ENCODE assay signal across 21 cellular contexts in genomic region chr11:55867354-55867753, GRCh38. TPM values are rescaled to one million over a fixed set of nuclear protein-coding genes. Genes with fewer than 3 reads are reported as not detected.
"Had no signal": no experiment of that assay in that cellular context is flagged by ENCODE, and none has a peak within 500 bp of the region (broad histone marks: within the 10 kb centered on the region; RNA-seq: fewer than 3 reads in every experiment).

No MANE protein-coding gene starts in this region.

RNA-seq across cellular contexts. Expression of gene TRIM51, which starts 15.7 kb away (rescaled TPM):
- total RNA-seq: activated naive CD4-positive, alpha-beta T cell treated with anti-CD3 and anti-CD28 coated beads for 36 hours; activated naive CD4-positive, alpha-beta T cell treated with anti-CD3 and anti-CD28 coated beads, Interleukin-2, amount 50 U/mL, for 72 hours; activated naive CD8-positive, alpha-beta T cell treated with anti-CD3 and anti-CD28 coated beads for 36 hours; activated naive CD8-positive, alpha-beta T cell treated with anti-CD3 and anti-CD28 coated beads, Interleukin-2, amount 10 ng/mL, durations not matched to agents 7 days and 5 days; activated T-cell treated with anti-CD3 and anti-CD28 coated beads, Interleukin-2, amount 50 U/mL, for 4 hours; activated T-cell treated with anti-CD3 and anti-CD28 coated beads, Interleukin-2, amount 50 U/mL, for 72 hours; activated T-helper 1 cell treated with anti-CD3 and anti-CD28 coated beads, Interleukin-12 subunit alpha, Interleukin-12 subunit beta, Interleukin-2, Interleukin-4 antibody, amounts not matched to agents 30 ng/mL and 10 ng/mL and 1 ng/mL, durations not matched to agents 14 hours and 24 hours and 36 hours; activated T-helper 17 cell treated with anti-CD3 and anti-CD28 coated beads, Interleukin-2, amount 50 U/mL, for 72 hours; activated T-helper 2 cell treated with anti-CD3 and anti-CD28 coated beads, Interferon-gamma antibody, Interleukin-2, Interleukin-4, amounts not matched to agents 10 μg/mL and 5 μg/mL and 100 μg/mL, durations not matched to agents 14 hours and 24 hours and 36 hours; adrenal gland; aorta; ascending aorta; astrocyte; body of pancreas; breast epithelium; bronchial epithelial cell; cardiac muscle cell; cardiac septum; cerebellum; chondrocyte had no signal
- polyA plus RNA-seq: adipose tissue, adrenal gland, aorta, cardiac muscle cell had no signal

RNA-seq across cellular contexts. Expression of gene OR5D16, which starts 28.8 kb away (rescaled TPM):
- total RNA-seq: activated naive CD4-positive, alpha-beta T cell treated with anti-CD3 and anti-CD28 coated beads for 36 hours; activated naive CD4-positive, alpha-beta T cell treated with anti-CD3 and anti-CD28 coated beads, Interleukin-2, amount 50 U/mL, for 72 hours; activated naive CD8-positive, alpha-beta T cell treated with anti-CD3 and anti-CD28 coated beads for 36 hours; activated naive CD8-positive, alpha-beta T cell treated with anti-CD3 and anti-CD28 coated beads, Interleukin-2, amount 10 ng/mL, durations not matched to agents 7 days and 5 days; activated T-cell treated with anti-CD3 and anti-CD28 coated beads, Interleukin-2, amount 50 U/mL, for 4 hours; activated T-cell treated with anti-CD3 and anti-CD28 coated beads, Interleukin-2, amount 50 U/mL, for 72 hours; activated T-helper 1 cell treated with anti-CD3 and anti-CD28 coated beads, Interleukin-12 subunit alpha, Interleukin-12 subunit beta, Interleukin-2, Interleukin-4 antibody, amounts not matched to agents 30 ng/mL and 10 ng/mL and 1 ng/mL, durations not matched to agents 14 hours and 24 hours and 36 hours; activated T-helper 17 cell treated with anti-CD3 and anti-CD28 coated beads, Interleukin-2, amount 50 U/mL, for 72 hours; activated T-helper 2 cell treated with anti-CD3 and anti-CD28 coated beads, Interferon-gamma antibody, Interleukin-2, Interleukin-4, amounts not matched to agents 10 μg/mL and 5 μg/mL and 100 μg/mL, durations not matched to agents 14 hours and 24 hours and 36 hours; adrenal gland; aorta; ascending aorta; astrocyte; body of pancreas; breast epithelium; bronchial epithelial cell; cardiac muscle cell; cardiac septum; cerebellum; chondrocyte had no signal
- polyA plus RNA-seq: adipose tissue, adrenal gland, aorta, cardiac muscle cell had no signal

RNA-seq across cellular contexts. Expression of gene OR5L2, which starts 40.3 kb away (rescaled TPM):
- total RNA-seq: activated naive CD4-positive, alpha-beta T cell treated with anti-CD3 and anti-CD28 coated beads for 36 hours; activated naive CD4-positive, alpha-beta T cell treated with anti-CD3 and anti-CD28 coated beads, Interleukin-2, amount 50 U/mL, for 72 hours; activated naive CD8-positive, alpha-beta T cell treated with anti-CD3 and anti-CD28 coated beads for 36 hours; activated naive CD8-positive, alpha-beta T cell treated with anti-CD3 and anti-CD28 coated beads, Interleukin-2, amount 10 ng/mL, durations not matched to agents 7 days and 5 days; activated T-cell treated with anti-CD3 and anti-CD28 coated beads, Interleukin-2, amount 50 U/mL, for 4 hours; activated T-cell treated with anti-CD3 and anti-CD28 coated beads, Interleukin-2, amount 50 U/mL, for 72 hours; activated T-helper 1 cell treated with anti-CD3 and anti-CD28 coated beads, Interleukin-12 subunit alpha, Interleukin-12 subunit beta, Interleukin-2, Interleukin-4 antibody, amounts not matched to agents 30 ng/mL and 10 ng/mL and 1 ng/mL, durations not matched to agents 14 hours and 24 hours and 36 hours; activated T-helper 17 cell treated with anti-CD3 and anti-CD28 coated beads, Interleukin-2, amount 50 U/mL, for 72 hours; activated T-helper 2 cell treated with anti-CD3 and anti-CD28 coated beads, Interferon-gamma antibody, Interleukin-2, Interleukin-4, amounts not matched to agents 10 μg/mL and 5 μg/mL and 100 μg/mL, durations not matched to agents 14 hours and 24 hours and 36 hours; adrenal gland; aorta; ascending aorta; astrocyte; body of pancreas; breast epithelium; bronchial epithelial cell; cardiac muscle cell; cardiac septum; cerebellum; chondrocyte had no signal
- polyA plus RNA-seq: adipose tissue, adrenal gland, aorta, cardiac muscle cell had no signal

RNA-seq across cellular contexts. Expression of gene OR5W2, which starts 47.0 kb away (rescaled TPM):
- total RNA-seq: activated naive CD4-positive, alpha-beta T cell treated with anti-CD3 and anti-CD28 coated beads for 36 hours; activated naive CD4-positive, alpha-beta T cell treated with anti-CD3 and anti-CD28 coated beads, Interleukin-2, amount 50 U/mL, for 72 hours; activated naive CD8-positive, alpha-beta T cell treated with anti-CD3 and anti-CD28 coated beads for 36 hours; activated naive CD8-positive, alpha-beta T cell treated with anti-CD3 and anti-CD28 coated beads, Interleukin-2, amount 10 ng/mL, durations not matched to agents 7 days and 5 days; activated T-cell treated with anti-CD3 and anti-CD28 coated beads, Interleukin-2, amount 50 U/mL, for 4 hours; activated T-cell treated with anti-CD3 and anti-CD28 coated beads, Interleukin-2, amount 50 U/mL, for 72 hours; activated T-helper 1 cell treated with anti-CD3 and anti-CD28 coated beads, Interleukin-12 subunit alpha, Interleukin-12 subunit beta, Interleukin-2, Interleukin-4 antibody, amounts not matched to agents 30 ng/mL and 10 ng/mL and 1 ng/mL, durations not matched to agents 14 hours and 24 hours and 36 hours; activated T-helper 17 cell treated with anti-CD3 and anti-CD28 coated beads, Interleukin-2, amount 50 U/mL, for 72 hours; activated T-helper 2 cell treated with anti-CD3 and anti-CD28 coated beads, Interferon-gamma antibody, Interleukin-2, Interleukin-4, amounts not matched to agents 10 μg/mL and 5 μg/mL and 100 μg/mL, durations not matched to agents 14 hours and 24 hours and 36 hours; adrenal gland; aorta; ascending aorta; astrocyte; body of pancreas; breast epithelium; bronchial epithelial cell; cardiac muscle cell; cardiac septum; cerebellum; chondrocyte had no signal
- polyA plus RNA-seq: adipose tissue, adrenal gland, aorta, cardiac muscle cell had no signal

RNA-seq across cellular contexts. Expression of gene OR5D18, which starts 47.9 kb away (rescaled TPM):
- total RNA-seq: activated naive CD4-positive, alpha-beta T cell treated with anti-CD3 and anti-CD28 coated beads for 36 hours; activated naive CD4-positive, alpha-beta T cell treated with anti-CD3 and anti-CD28 coated beads, Interleukin-2, amount 50 U/mL, for 72 hours; activated naive CD8-positive, alpha-beta T cell treated with anti-CD3 and anti-CD28 coated beads for 36 hours; activated naive CD8-positive, alpha-beta T cell treated with anti-CD3 and anti-CD28 coated beads, Interleukin-2, amount 10 ng/mL, durations not matched to agents 7 days and 5 days; activated T-cell treated with anti-CD3 and anti-CD28 coated beads, Interleukin-2, amount 50 U/mL, for 4 hours; activated T-cell treated with anti-CD3 and anti-CD28 coated beads, Interleukin-2, amount 50 U/mL, for 72 hours; activated T-helper 1 cell treated with anti-CD3 and anti-CD28 coated beads, Interleukin-12 subunit alpha, Interleukin-12 subunit beta, Interleukin-2, Interleukin-4 antibody, amounts not matched to agents 30 ng/mL and 10 ng/mL and 1 ng/mL, durations not matched to agents 14 hours and 24 hours and 36 hours; activated T-helper 17 cell treated with anti-CD3 and anti-CD28 coated beads, Interleukin-2, amount 50 U/mL, for 72 hours; activated T-helper 2 cell treated with anti-CD3 and anti-CD28 coated beads, Interferon-gamma antibody, Interleukin-2, Interleukin-4, amounts not matched to agents 10 μg/mL and 5 μg/mL and 100 μg/mL, durations not matched to agents 14 hours and 24 hours and 36 hours; adrenal gland; aorta; ascending aorta; astrocyte; body of pancreas; breast epithelium; bronchial epithelial cell; cardiac muscle cell; cardiac septum; cerebellum; chondrocyte had no signal
- polyA plus RNA-seq: adipose tissue, adrenal gland, aorta, cardiac muscle cell had no signal
